In the genomic region with DNA sequence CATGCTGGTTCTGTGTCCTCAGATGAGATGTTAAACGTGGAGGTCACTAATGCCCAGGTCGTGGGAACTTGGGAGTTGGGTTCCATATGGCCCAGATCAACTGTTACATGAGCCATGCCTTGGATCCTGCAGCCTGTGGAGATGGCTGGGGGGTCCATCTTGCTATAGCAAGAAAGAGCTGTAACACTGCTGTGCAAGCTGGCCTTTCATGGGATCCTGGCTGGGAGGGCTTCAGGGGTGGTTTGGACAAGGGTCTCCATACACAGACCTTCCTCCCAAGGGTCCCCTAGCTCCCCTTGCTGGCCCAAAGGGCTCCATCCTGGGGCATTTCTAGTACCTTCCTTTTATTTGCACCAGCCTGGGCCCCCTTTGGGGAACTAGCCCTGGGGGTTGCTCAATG, we compare ENCODE assay signal across 22 cellular contexts.
"Had no signal": no experiment of that assay in that cellular context is flagged by ENCODE, and none has a peak within 500 bp of the region (broad histone marks: within the 10 kb centered on the region; RNA-seq: fewer than 3 reads in every experiment).

No MANE protein-coding gene starts in this region.

- H3K9me3 ChIP-seq: Peyer's patch, SJCRH30 had no signal

- H3K4me2 ChIP-seq: PC-9 had no signal

- ATAC-seq: K562, Right ventricle myocardium inferior, SK-N-SH treated with all-trans-retinoic acid at 6 μM for 48 hours had no signal

- H3K4me1 ChIP-seq: Peyer's patch had no signal

- H3K36me3 ChIP-seq: Peyer's patch, SJCRH30 had no signal

- DNase-seq: MV-4-11, NCI-H1048, NCI-H1105, NCI-H1417, NCI-H1436 treated with DMSO at 0.1 percent for 48 hours, NCI-H1694, NCI-H187 treated with DMSO at 0.1 percent for 48 hours, NCI-H2081, NCI-H2107, NCI-H2227 treated with DMSO at 0.1 percent for 48 hours, NCI-H524, NCI-H526 treated with DMSO at 0.1 percent for 48 hours, NCI-H774, PC-9, SHP77 treated with DMSO at 0.1 percent for 48 hours, SJCRH30 had no signal

- H3K4me3 ChIP-seq: K562, PC-9, Peyer's patch, SJCRH30 had no signal

- FAIRE-seq: HTR-8/SVneo, K562 had no signal

- H2AFZ ChIP-seq: PC-9 had no signal

- H3K27me3 ChIP-seq: Peyer's patch, SJCRH30 had no signal

- H3K27ac ChIP-seq: HL-60, PC-9, Peyer's patch, SJCRH30 had no signal
